8 cellular contexts compared by ENCODE assay signal in genomic region chr1:23867953-23868847, GRCh38. TPM values are rescaled to one million over a fixed set of nuclear protein-coding genes. Genes with fewer than 3 reads are reported as not detected.
DNase-seq lines count a peak whose midpoint lies in the region; ATAC-seq and TF ChIP-seq lines count a peak whose summit lies in the region.

Gene FUCA1 (minus strand): TSS chr1:23868290. CDS start chr1:23868286, 4 bp downstream.

- peak within 1 kb of the TSS; percentile 82 to 88 (median 87) for H3K4me3 Mint-ChIP-seq in nephron
- peak within 1 kb of the TSS; percentile 82 for H3K4me3 Mint-ChIP-seq in stimulated activated naive CD8-positive, alpha-beta T cell treated with anti-CD3 and anti-CD28 coated beads, Interleukin-15, Interleukin-2, amounts not matched to agents 100 ng/mL and 50 ng/mL, for 24 hours

- H3K27me3 Mint-ChIP-seq in nephron (ENCODE audit: low read depth) = peaks cover 40% of the 10 kb centered on the region
- no peaks in the 10 kb centered on the region for H3K27me3 Mint-ChIP-seq in stimulated activated naive CD8-positive, alpha-beta T cell treated with anti-CD3 and anti-CD28 coated beads, Interleukin-15, Interleukin-2, amounts not matched to agents 100 ng/mL and 50 ng/mL, for 24 hours

- peak; percentile 87 for DNase-seq in EH (ENCODE audit: low read depth)
- DNase-seq in Kasumi-1 (lab: John Stamatoyannopoulos, UW) = peak; percentile 92 to 94
- peak; percentile 98 for DNase-seq in RPMI8226
- peak; percentile 92 for DNase-seq in activated T-helper 9 cell treated with anti-CD3 and anti-CD28 coated beads, Interleukin-2, amount 50 U/mL, for 16 hours (ENCODE audit: low read depth)
- peak; percentile 81 for DNase-seq in fibroblast of the aortic adventitia (ENCODE audit: low read depth)

- no peaks in the 10 kb centered on the region for H3K9me3 Mint-ChIP-seq in nephron
- H3K9me3 Mint-ChIP-seq in stimulated activated naive CD8-positive, alpha-beta T cell treated with anti-CD3 and anti-CD28 coated beads, Interleukin-15, Interleukin-2, amounts not matched to agents 100 ng/mL and 50 ng/mL, for 24 hours = no peaks in the 10 kb centered on the region

- peaks cover 6% of the 10 kb centered on the region for H3K36me3 Mint-ChIP-seq in nephron (ENCODE audit: low read depth)
- no peaks in the 10 kb centered on the region for H3K36me3 Mint-ChIP-seq in stimulated activated naive CD8-positive, alpha-beta T cell treated with anti-CD3 and anti-CD28 coated beads, Interleukin-15, Interleukin-2, amounts not matched to agents 100 ng/mL and 50 ng/mL, for 24 hours (ENCODE audit: low read depth)

- peaks cover 21% of the 10 kb centered on the region for H3K4me1 Mint-ChIP-seq in nephron
- peaks cover 19% of the 10 kb centered on the region for H3K4me1 Mint-ChIP-seq in stimulated activated naive CD8-positive, alpha-beta T cell treated with anti-CD3 and anti-CD28 coated beads, Interleukin-15, Interleukin-2, amounts not matched to agents 100 ng/mL and 50 ng/mL, for 24 hours (ENCODE audit: low read depth)

- TF ChIP-seq CTCF in fibroblast of the aortic adventitia (IDR thresholded peaks at IDR 0.05; ENCODE audit: insufficient read depth, low read length) (peak; percentile 95), nephron (IDR thresholded peaks at IDR 0.05; ENCODE audit: unreplicated experiment in 3 of 3) (peak; percentile 94 to 98 (median 97))

- peak; percentile 90 for ATAC-seq in GM21825 (IDR thresholded peaks at IDR 0.05; ENCODE audit: unreplicated experiment)

- peak within 1 kb of the TSS; percentile 71 for H3K4me3 ChIP-seq in fibroblast of the aortic adventitia (ENCODE audit: low read depth, low read length)

- no peak within 1 kb of the TSS for H3K27ac Mint-ChIP-seq in nephron
- peak within 1 kb of the TSS; percentile 5 for H3K27ac Mint-ChIP-seq in stimulated activated naive CD8-positive, alpha-beta T cell treated with anti-CD3 and anti-CD28 coated beads, Interleukin-15, Interleukin-2, amounts not matched to agents 100 ng/mL and 50 ng/mL, for 24 hours

RNA-seq across cellular contexts. Expression of gene FUCA1, which starts in this region (rescaled TPM):
- 3.8 and 5.9 TPM in 2 replicates for total RNA-seq in fibroblast of the aortic adventitia (ENCODE audit: low replicate concordance)

Comparison
In these comparisons a context has a peak if more than half of its experiments do, and no peak if none do; other contexts are left out.
1. Peak in every context shown above with its lines: DNase-seq, ATAC-seq and H3K4me3 ChIP-seq.